In the genomic region with DNA sequence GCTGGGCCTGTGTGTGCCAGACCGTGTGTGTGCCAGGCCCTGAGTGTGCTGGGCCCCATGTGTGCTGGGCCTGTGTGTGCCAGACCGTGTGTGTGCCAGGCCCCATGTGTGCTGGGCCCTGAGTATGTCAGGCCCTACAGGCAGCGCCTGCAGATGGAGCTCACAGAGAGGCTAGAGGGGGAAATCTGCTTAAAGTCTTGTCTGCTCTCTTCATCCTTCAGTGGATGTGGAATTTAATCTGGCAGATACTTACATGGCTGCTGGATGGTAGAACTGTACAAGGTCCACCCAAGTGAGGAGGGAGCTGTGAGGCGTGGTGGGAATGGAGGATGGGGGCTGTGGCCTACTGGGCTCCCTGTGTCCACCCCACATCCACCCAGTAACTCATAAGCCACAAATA, we compare ENCODE assay signal across 16 cellular contexts.
"Had no signal": no experiment of that assay in that cellular context is flagged by ENCODE, and none has a peak within 500 bp of the region (broad histone marks: within the 10 kb centered on the region; RNA-seq: fewer than 3 reads in every experiment).

No MANE protein-coding gene starts in this region.

- H3K9me3 ChIP-seq: prostate gland, right lobe of liver had no signal

- H3K27me3 ChIP-seq: right lobe of liver, upper lobe of left lung had no signal

- H3K4me3 Mint-ChIP-seq: activated CD8-positive, alpha-beta T cell treated with anti-CD3 and anti-CD28 coated beads for 36 hours; naive thymus-derived CD4-positive, alpha-beta T cell had no signal

- H3K27ac ChIP-seq: brain microvascular endothelial cell, prostate gland, right lobe of liver, spleen, upper lobe of left lung had no signal

- H3K4me1 ChIP-seq: prostate gland, right lobe of liver, spleen, upper lobe of left lung had no signal

- ATAC-seq: activated CD8-positive, alpha-beta T cell treated with anti-CD3 and anti-CD28 coated beads for 36 hours; activated naive CD4-positive, alpha-beta T cell treated with anti-CD3 and anti-CD28 coated beads, Interleukin-2, amount 50 U/mL, for 72 hours; left cardiac atrium; naive thymus-derived CD4-positive, alpha-beta T cell; right lobe of liver had no signal

- H3K36me3 ChIP-seq: brain microvascular endothelial cell, prostate gland, right lobe of liver, spleen, upper lobe of left lung had no signal

- DNase-seq: activated CD8-positive, alpha-beta T cell treated with anti-CD3 and anti-CD28 coated beads for 36 hours; activated T-cell treated with anti-CD3 and anti-CD28 coated beads for 4 hours; brain microvascular endothelial cell; dermis blood vessel endothelial cell; foreskin fibroblast; glutamatergic neuron; left cardiac atrium; right lobe of liver; spleen; stimulated activated CD4-positive, alpha-beta T cell treated with anti-CD3 and anti-CD28 coated beads, Interleukin-1b, Interleukin-23, amount 100 ng/mL, for 48 hours; stimulated activated naive CD4-positive, alpha-beta T cell; substantia nigra had no signal

- H3K27ac Mint-ChIP-seq: activated CD8-positive, alpha-beta T cell treated with anti-CD3 and anti-CD28 coated beads for 36 hours; activated naive CD4-positive, alpha-beta T cell treated with anti-CD3 and anti-CD28 coated beads, Interleukin-2, amount 50 U/mL, for 72 hours had no signal

- H3K4me1 Mint-ChIP-seq: naive thymus-derived CD4-positive, alpha-beta T cell had no signal

- H3K4me3 ChIP-seq: prostate gland, right lobe of liver, spleen, upper lobe of left lung had no signal
